30 cellular contexts compared by ENCODE assay signal in genomic region chr10:90988024-90988423, GRCh38.
"Had no signal": no experiment of that assay in that cellular context is flagged by ENCODE, and none has a peak within 500 bp of the region (broad histone marks: within the 10 kb centered on the region; RNA-seq: fewer than 3 reads in every experiment).

No MANE protein-coding gene starts in this region.

- FAIRE-seq: bronchial epithelial cell had no signal

- H3K4me1 ChIP-seq: SJCRH30 had no signal

- DNase-seq: activated CD4-positive, alpha-beta memory T cell treated with anti-CD3 and anti-CD28 coated beads, Interleukin-2, amount 10 ng/mL, durations not matched to agents 7 days and 5 days; activated CD4-positive, alpha-beta T cell treated with anti-CD3 and anti-CD28 coated beads for 1 hour; activated CD4-positive, alpha-beta T cell treated with anti-CD3 and anti-CD28 coated beads for 48 hours; activated CD4-positive, CD25-positive, alpha-beta regulatory T cell; activated CD8-positive, alpha-beta memory T cell treated with anti-CD3 and anti-CD28 coated beads for 24 hours; activated CD8-positive, alpha-beta memory T cell treated with anti-CD3 and anti-CD28 coated beads, Interleukin-2, amount 10 ng/mL, durations not matched to agents 7 days and 5 days; activated CD8-positive, alpha-beta memory T cell treated with anti-CD3 and anti-CD28 coated beads, Interleukin-2, amount 50 U/mL, for 48 hours; activated effector memory CD4-positive, alpha-beta T cell treated with Interleukin-2 at 50 U/mL for 16 hours; activated naive CD4-positive, alpha-beta T cell treated with anti-CD3 and anti-CD28 coated beads, Interleukin-2, amount 10 ng/mL, durations not matched to agents 7 days and 5 days; activated naive CD8-positive, alpha-beta T cell treated with anti-CD3 and anti-CD28 coated beads, Interleukin-2, amount 50 U/mL, for 24 hours; activated T-cell treated with anti-CD3 and anti-CD28 coated beads, Interleukin-2, amount 50 U/mL, for 48 hours; anterior cingulate cortex; Karpas-422; NCI-H1105; NCI-H1417 treated with DMSO at 0.1 percent for 48 hours; NCI-H187 treated with DMSO at 0.1 percent for 48 hours; NCI-H2081; NCI-H2171 treated with DMSO at 0.1 percent for 48 hours; NCI-H2227 treated with DMSO at 0.1 percent for 48 hours; NCI-H446; NCI-H524 treated with DMSO at 0.1 percent for 48 hours; SHP77; SJCRH30; T1000; WERI-Rb-1 had no signal

- H3K27me3 Mint-ChIP-seq: activated naive CD4-positive, alpha-beta T cell treated with anti-CD3 and anti-CD28 coated beads, Interleukin-2, amount 10 ng/mL, durations not matched to agents 7 days and 5 days; activated naive CD8-positive, alpha-beta T cell; activated naive CD8-positive, alpha-beta T cell treated with anti-CD3 and anti-CD28 coated beads, Interleukin-2, amount 50 U/mL, for 24 hours had no signal

- H3K27me3 ChIP-seq: SJCRH30 had no signal

- H3K4me3 ChIP-seq: SJCRH30, SK-N-MC had no signal

- H3K36me3 Mint-ChIP-seq: activated CD8-positive, alpha-beta memory T cell treated with anti-CD3 and anti-CD28 coated beads, Interleukin-2, amount 10 ng/mL, durations not matched to agents 7 days and 5 days; activated naive CD4-positive, alpha-beta T cell treated with anti-CD3 and anti-CD28 coated beads, Interleukin-2, amount 10 ng/mL, durations not matched to agents 7 days and 5 days; activated naive CD8-positive, alpha-beta T cell; brain had no signal

- H3K4me1 Mint-ChIP-seq: activated CD4-positive, alpha-beta memory T cell treated with anti-CD3 and anti-CD28 coated beads, Interleukin-2, amount 10 ng/mL, durations not matched to agents 7 days and 5 days; activated naive CD4-positive, alpha-beta T cell treated with anti-CD3 and anti-CD28 coated beads, Interleukin-2, amount 10 ng/mL, durations not matched to agents 7 days and 5 days had no signal

- ATAC-seq: activated CD8-positive, alpha-beta memory T cell treated with anti-CD3 and anti-CD28 coated beads, Interleukin-2, amount 10 ng/mL, durations not matched to agents 7 days and 5 days; activated naive CD8-positive, alpha-beta T cell treated with anti-CD3 and anti-CD28 coated beads, Interleukin-2, amount 50 U/mL, for 24 hours; Panc1 had no signal

- H3K4me3 Mint-ChIP-seq: activated CD4-positive, alpha-beta memory T cell treated with anti-CD3 and anti-CD28 coated beads, Interleukin-2, amount 10 ng/mL, durations not matched to agents 7 days and 5 days; activated CD8-positive, alpha-beta memory T cell treated with anti-CD3 and anti-CD28 coated beads, Interleukin-2, amount 10 ng/mL, durations not matched to agents 7 days and 5 days; activated naive CD4-positive, alpha-beta T cell treated with anti-CD3 and anti-CD28 coated beads, Interleukin-2, amount 10 ng/mL, durations not matched to agents 7 days and 5 days; activated naive CD8-positive, alpha-beta T cell; activated naive CD8-positive, alpha-beta T cell treated with anti-CD3 and anti-CD28 coated beads, Interleukin-2, amount 50 U/mL, for 24 hours; brain had no signal

- H3K27ac Mint-ChIP-seq: activated CD4-positive, alpha-beta memory T cell treated with anti-CD3 and anti-CD28 coated beads, Interleukin-2, amount 10 ng/mL, durations not matched to agents 7 days and 5 days; activated CD8-positive, alpha-beta memory T cell treated with anti-CD3 and anti-CD28 coated beads, Interleukin-2, amount 10 ng/mL, durations not matched to agents 7 days and 5 days; activated naive CD4-positive, alpha-beta T cell treated with anti-CD3 and anti-CD28 coated beads, Interleukin-2, amount 10 ng/mL, durations not matched to agents 7 days and 5 days; activated naive CD8-positive, alpha-beta T cell had no signal

- H3K9me3 ChIP-seq: SJCRH30 had no signal

- H3K9me3 Mint-ChIP-seq: activated CD4-positive, alpha-beta memory T cell treated with anti-CD3 and anti-CD28 coated beads, Interleukin-2, amount 10 ng/mL, durations not matched to agents 7 days and 5 days; activated naive CD4-positive, alpha-beta T cell treated with anti-CD3 and anti-CD28 coated beads, Interleukin-2, amount 10 ng/mL, durations not matched to agents 7 days and 5 days; activated naive CD8-positive, alpha-beta T cell treated with anti-CD3 and anti-CD28 coated beads, Interleukin-2, amount 50 U/mL, for 24 hours had no signal

- H3K36me3 ChIP-seq: SJCRH30, WERI-Rb-1 had no signal

- H3K27ac ChIP-seq: SJCRH30, SK-N-MC, WERI-Rb-1 had no signal
